In genomic region chr6:28355743-28356665, GRCh38 we compare ENCODE assay signal across 8 cellular contexts. TPM values are rescaled to one million over a fixed set of nuclear protein-coding genes. Genes with fewer than 3 reads are reported as not detected.
A peak's percentile ranks its signal among the peaks of the same experiment; 100 is the strongest.
DNase-seq lines count a peak whose midpoint lies in the region; ATAC-seq and FAIRE-seq lines count a peak whose summit lies in the region.

No MANE protein-coding gene starts in this region.

- DNase-seq in A172 (ENCODE audit: low spot score) = peak; percentile 88
- no peak for DNase-seq in GM18507 (ENCODE audit: extremely low spot score, insufficient read length, low read depth)
- peak; percentile 42 for DNase-seq in NCI-H524 treated with DMSO at 0.1 percent for 48 hours (lab: John Stamatoyannopoulos, UW)
- peak; percentile 44 for DNase-seq in activated CD4-positive, alpha-beta T cell treated with anti-CD3 and anti-CD28 coated beads, Interleukin-2, amount 50 U/mL, for 1 hour
- peak; percentile 87 to 92 for DNase-seq in dermis microvascular lymphatic vessel endothelial cell (ENCODE audit: low read depth in 2 of 2)
- peak; percentile 96 for DNase-seq in left kidney (ENCODE audit: low read depth, low spot score)
- DNase-seq in stimulated activated CD4-positive, alpha-beta T cell treated with anti-CD3 and anti-CD28 coated beads, Interleukin-1b, Interleukin-23, amount 100 ng/mL, for 4 hours (ENCODE audit: low read depth in 2 of 2) = peak; percentile 26 to 63

- ATAC-seq in HG03442 (IDR thresholded peaks at IDR 0.05; ENCODE audit: unreplicated experiment) = peak; percentile 52

- peak; percentile 80 for FAIRE-seq in GM18507 (lab: Jason Lieb, UNC)

RNA-seq across cellular contexts. Expression of gene ZKSCAN3, which starts 6.3 kb away (rescaled TPM):
- total RNA-seq in A172 (2014; rRNA removed; shearing (Covaris generic)) = 3.7 and 5.0 TPM in 2 replicates
- 4.2 and 4.6 TPM in 2 replicates for total RNA-seq in dermis microvascular lymphatic vessel endothelial cell

RNA-seq across cellular contexts. Expression of gene ZSCAN31, which starts 20.1 kb away (rescaled TPM):
- 17.4 and 24.4 TPM in 2 replicates for total RNA-seq in A172 (2014; rRNA removed; shearing (Covaris generic))
- 6.6 and 12.1 TPM in 2 replicates for total RNA-seq in dermis microvascular lymphatic vessel endothelial cell

RNA-seq across cellular contexts. Expression of gene ZSCAN12, which starts 43.5 kb away (rescaled TPM):
- 5.3 and 7.3 TPM in 2 replicates for total RNA-seq in A172 (2014; rRNA removed; shearing (Covaris generic))
- total RNA-seq in dermis microvascular lymphatic vessel endothelial cell = 2.1 and 3.2 TPM in 2 replicates
